ENCODE assay signal across 11 cellular contexts in genomic region chr12:4287325-4288290, GRCh38. TPM values are rescaled to one million over a fixed set of nuclear protein-coding genes. Genes with fewer than 3 reads are reported as not detected.
A peak's percentile ranks its signal among the peaks of the same experiment; 100 is the strongest.
DNase-seq lines count a peak whose midpoint lies in the region; ATAC-seq and TF ChIP-seq lines count a peak whose summit lies in the region.
"Had no signal": no experiment of that assay in that cellular context is flagged by ENCODE, and none has a peak within 500 bp of the region (broad histone marks: within the 10 kb centered on the region; RNA-seq: fewer than 3 reads in every experiment).

No MANE protein-coding gene starts in this region.

- TF ChIP-seq EP300 in upper lobe of left lung (IDR thresholded peaks at IDR 0.05) = no peak

- H3K27ac ChIP-seq in OCI-LY3 (ENCODE audit: low read length) (peak overlapping the region; percentile 42), upper lobe of left lung (no peak overlapping the region)

- H3K9me3 ChIP-seq in OCI-LY3 (ENCODE audit: insufficient read depth, low read length) (no peaks in the 10 kb centered on the region), upper lobe of left lung (no peaks in the 10 kb centered on the region)
- H3K9me3 ChIP-seq: heart left ventricle had no signal

- H3K36me3 ChIP-seq in OCI-LY3 (replicated peaks; ENCODE audit: low read depth, low read length) (peaks cover 98% of the 10 kb centered on the region), upper lobe of left lung (peaks cover 3 to 64% (median 34%) of the 10 kb centered on the region in 4 donors)

- H3K4me1 ChIP-seq in OCI-LY3 (ENCODE audit: low read length) (peaks cover 68% of the 10 kb centered on the region), upper lobe of left lung (peaks cover 0 to 29% (median 6%) of the 10 kb centered on the region in 4 donors)

- WGBS in upper lobe of left lung, 2 donors = 81% methylated on average over 18 of the region's 18 CpGs

- no peak for ATAC-seq in GM18505 (IDR thresholded peaks at IDR 0.05; ENCODE audit: unreplicated experiment)
- no peak for ATAC-seq in sciatic nerve
- no peak for ATAC-seq in upper lobe of left lung (ENCODE audit: low FRiP score in 2 of 2)

- no peak for TF ChIP-seq CTCF in OCI-LY3 (IDR thresholded peaks at IDR 0.05; ENCODE audit: low read depth, low read length)
- TF ChIP-seq CTCF in upper lobe of left lung (IDR thresholded peaks at IDR 0.05) = no peak

- peaks cover 100% of the 10 kb centered on the region for H3K79me2 ChIP-seq in OCI-LY3 (ENCODE audit: low read length)

- intact Hi-C loops in sciatic nerve (cut with DNase I) = no loop called here

- H3K4me3 ChIP-seq in OCI-LY3 (ENCODE audit: low read length) = no peak overlapping the region
- no peak overlapping the region for H3K4me3 ChIP-seq in upper lobe of left lung
- H3K4me3 ChIP-seq: heart left ventricle had no signal

- no peak overlapping the region for H2AFZ ChIP-seq in OCI-LY3 (ENCODE audit: low read depth, low read length)

- H3K9ac ChIP-seq in OCI-LY3 (ENCODE audit: low read length) = no peak overlapping the region

- H3K27me3 ChIP-seq in OCI-LY3 (ENCODE audit: low read depth, low read length) = no peaks in the 10 kb centered on the region
- H3K27me3 ChIP-seq in upper lobe of left lung = no peaks in the 10 kb centered on the region
- H3K27me3 ChIP-seq: heart left ventricle had no signal

- TF ChIP-seq POLR2A in GM18505 (IDR thresholded peaks at IDR 0.05; ENCODE audit: borderline replicate concordance, extremely low read depth, insufficient read depth, insufficient read length) (peak; percentile 35), upper lobe of left lung (IDR thresholded peaks at IDR 0.05) (no peak)

- H4K20me1 ChIP-seq in OCI-LY3 (ENCODE audit: insufficient read depth, low read length) = peaks cover 100% of the 10 kb centered on the region

- H3K4me2 ChIP-seq in OCI-LY3 (ENCODE audit: low read length) = 0 out of 2 replicates have a peak overlapping the region, but pooled peaks have one; percentile 6

- peak; percentile 20 for DNase-seq in dermis blood vessel endothelial cell
- peak; percentile 31 for DNase-seq in sciatic nerve (ENCODE audit: low spot score)
- DNase-seq in GDM1 (lab: John Stamatoyannopoulos, UW) = no peak
- no peak for DNase-seq in NCI-H1092 treated with DMSO at 0.1 percent for 48 hours (lab: John Stamatoyannopoulos, UW)
- no peak for DNase-seq in activated effector memory CD4-positive, alpha-beta T cell treated with Interleukin-2 at 50 U/mL for 16 hours
- no peak for DNase-seq in upper lobe of left lung
- DNase-seq: NCI-H2227 treated with DMSO at 0.1 percent for 48 hours, T-helper 9 cell had no signal

RNA-seq across cellular contexts. Expression of gene CCND2, which starts 14.0 kb away (rescaled TPM):
- total RNA-seq in dermis blood vessel endothelial cell (111 and 140 TPM in 2 replicates), sciatic nerve (130 TPM), upper lobe of left lung (100 to 1,000 TPM in 1 of 6 donors, 10 to 100 TPM in 5; 47.1 to 101 (median 64.6) TPM)

RNA-seq across cellular contexts. Expression of gene TIGAR, which starts 33.4 kb away (rescaled TPM):
- total RNA-seq in dermis blood vessel endothelial cell (11.2 and 19.7 TPM in 2 replicates), sciatic nerve (7.9 TPM), upper lobe of left lung (10 to 100 TPM in 3 of 6 donors, 1 to 10 TPM in 3; 4.9 to 19.5 (median 10.4) TPM)

Comparison
In these comparisons a context has a peak if more than half of its experiments do, and no peak if none do; other contexts are left out.
1. DNase-seq: peak in dermis blood vessel endothelial cell (single experiment) and sciatic nerve (single experiment); none in GDM1 (single experiment), NCI-H1092 treated with DMSO at 0.1 percent for 48 hours (single experiment), activated effector memory CD4-positive, alpha-beta T cell treated with Interleukin-2 at 50 U/mL for 16 hours (single experiment) and upper lobe of left lung (0 of 2).